ENCODE assay signal across 8 cellular contexts in genomic region chr22:31661851-31662667, GRCh38. TPM values are rescaled to one million over a fixed set of nuclear protein-coding genes. Genes with fewer than 3 reads are reported as not detected.
DNase-seq lines count a peak whose midpoint lies in the region; ATAC-seq and TF ChIP-seq lines count a peak whose summit lies in the region.

Gene PISD, minus strand, starts transcription at chr22:31662215. Its CDS starts 7 bp downstream, at chr22:31662208.

- peak within 1 kb of the TSS; percentile 96 for H3K4me3 Mint-ChIP-seq in CD8-positive, alpha-beta T cell

- ATAC-seq in CD8-positive, alpha-beta T cell, result peak; percentile 94
- ATAC-seq in GM19467 (IDR thresholded peaks at IDR 0.05; ENCODE audit: unreplicated experiment), result peak; percentile 82

- no peaks in the 10 kb centered on the region for H3K9me3 Mint-ChIP-seq in CD8-positive, alpha-beta T cell

- H3K27me3 Mint-ChIP-seq in CD8-positive, alpha-beta T cell (ENCODE audit: low read depth), result no peaks in the 10 kb centered on the region

- H3K27me3 ChIP-seq in CD8-positive, alpha-beta T cell (ENCODE audit: insufficient read depth, low read length), result no peaks in the 10 kb centered on the region
- no peaks in the 10 kb centered on the region for H3K27me3 ChIP-seq in effector memory CD4-positive, alpha-beta T cell (replicated peaks; ENCODE audit: control insufficient read depth, insufficient read depth, low read length, poor library complexity, severe bottlenecking)

- intact Hi-C loops in CD8-positive, alpha-beta T cell (cut with DNase I, micrococcal nuclease), result loop anchor here (1.0 to 10.0 kb wide), 12 partner anchors 14 to 1897 kb away; partner anchors contain the start of genes PRR14L (in 2 of the 2), DRG1 (in 1 of the 2), FBXO7 (in 1 of the 2) and PES1 (in 1 of the 2)

- CTCF ChIA-PET in CD8-positive, alpha-beta T cell (lab: Charles Lee), result interaction anchor here (0.8 to 3.2 kb wide), 7 partner anchors 9 to 293 kb away, joined by 3 to 22 read pairs (median 4); no protein-coding TSS in a partner anchor
- CTCF ChIA-PET in activated CD8-positive, alpha-beta memory T cell treated with anti-CD3 and anti-CD28 coated beads for 36 hours (lab: Charles Lee), result interaction anchor here (0.7 to 2.6 kb wide), 5 partner anchors 13 to 308 kb away, joined by 3 to 11 read pairs (median 5); no protein-coding TSS in a partner anchor

- H3K4me3 ChIP-seq in CD8-positive, alpha-beta T cell (ENCODE audit: low read depth, low read length), result peak within 1 kb of the TSS; percentile 89
- peak within 1 kb of the TSS; percentile 97 for H3K4me3 ChIP-seq in effector memory CD4-positive, alpha-beta T cell (ENCODE audit: insufficient read depth, low read depth, low read length, poor library complexity, severe bottlenecking)

- peaks cover 17% of the 10 kb centered on the region for H3K36me3 Mint-ChIP-seq in CD8-positive, alpha-beta T cell

- H3K9me3 ChIP-seq in CD8-positive, alpha-beta T cell (ENCODE audit: low read length), result no peaks in the 10 kb centered on the region
- no peaks in the 10 kb centered on the region for H3K9me3 ChIP-seq in effector memory CD4-positive, alpha-beta T cell (ENCODE audit: control insufficient read depth, low read length)

- H3K27ac Mint-ChIP-seq in CD8-positive, alpha-beta T cell, result peak within 1 kb of the TSS; percentile 96

- no peak for TF ChIP-seq CTCF in CD8-positive, alpha-beta T cell (IDR thresholded peaks at IDR 0.05)

- H3K36me3 ChIP-seq in CD8-positive, alpha-beta T cell (ENCODE audit: insufficient read depth, low read length), result no peaks in the 10 kb centered on the region
- no peaks in the 10 kb centered on the region for H3K36me3 ChIP-seq in effector memory CD4-positive, alpha-beta T cell (ENCODE audit: control insufficient read depth, insufficient read depth, low read length)

- H3K4me1 Mint-ChIP-seq in CD8-positive, alpha-beta T cell (ENCODE audit: low read depth), result peaks cover 41% of the 10 kb centered on the region

- H3K4me1 ChIP-seq in CD8-positive, alpha-beta T cell (ENCODE audit: insufficient read depth, low read length), result peaks cover 18% of the 10 kb centered on the region
- H3K4me1 ChIP-seq in effector memory CD4-positive, alpha-beta T cell (ENCODE audit: control insufficient read depth, insufficient read depth, low read length, poor library complexity, severe bottlenecking), result peaks cover 9% of the 10 kb centered on the region

- POLR2A ChIA-PET in CD8-positive, alpha-beta T cell (lab: Charles Lee), result interaction anchor here (0.6 to 2.7 kb wide), 22 partner anchors 9 to 554 kb away, joined by 3 to 30 read pairs (median 4); partner anchors contain the start of genes DEPDC5, EIF4ENIF1, PATZ1 and PIK3IP1
- POLR2A ChIA-PET in activated CD8-positive, alpha-beta memory T cell treated with anti-CD3 and anti-CD28 coated beads for 36 hours (lab: Charles Lee), result interaction anchor here (0.5 to 2.1 kb wide), 10 partner anchors 14 to 315 kb away, joined by 3 to 9 read pairs (median 6); partner anchors contain the start of genes DEPDC5 and PATZ1

- peak within 1 kb of the TSS; percentile 79 for H3K27ac ChIP-seq in CD8-positive, alpha-beta T cell (ENCODE audit: low read depth, low read length)
- peak within 1 kb of the TSS; percentile 73 for H3K27ac ChIP-seq in effector memory CD4-positive, alpha-beta T cell (ENCODE audit: insufficient read depth, low read length, poor library complexity, severe bottlenecking)

- peak; percentile 94 to 98 (median 97) for DNase-seq in CD8-positive, alpha-beta T cell
- DNase-seq in HS-5 (ENCODE audit: low read depth) (peak; percentile 90), medulla oblongata (ENCODE audit: extremely low spot score) (peak; percentile 97)
- peak; percentile 84 for DNase-seq in NK-92 treated with Interleukin-12 subunit alpha and Interleukin-12 subunit beta, amount 100 ng/mL, for 24 hours (lab: John Stamatoyannopoulos, UW)
- DNase-seq in effector memory CD4-positive, alpha-beta T cell, result peak; percentile 91 to 95 (median 94)
- peak; percentile 93 for DNase-seq in stimulated activated CD8-positive, alpha-beta memory T cell treated with anti-CD3 and anti-CD28 coated beads, Interleukin-12 subunit alpha, Interleukin-12 subunit beta, amount 100 ng/mL, for 1 hour (ENCODE audit: low read depth)

RNA-seq across cellular contexts. Expression of gene PISD, which starts in this region (rescaled TPM):
- total RNA-seq in CD8-positive, alpha-beta T cell, result 10 to 100 TPM; 41.2 to 43.6 TPM
- 10 to 100 TPM; 53.1 to 53.9 TPM for total RNA-seq in activated CD8-positive, alpha-beta memory T cell treated with anti-CD3 and anti-CD28 coated beads for 36 hours

Comparison
In these comparisons a context has a peak if more than half of its experiments do, and no peak if none do; other contexts are left out.
1. Peak in every context shown above with its lines: DNase-seq, ATAC-seq, H3K4me3 ChIP-seq and H3K27ac ChIP-seq.